In genomic region chr17:43437756-43438155, GRCh38 we compare ENCODE assay signal across 19 cellular contexts. TPM values are rescaled to one million over a fixed set of nuclear protein-coding genes. Genes with fewer than 3 reads are reported as not detected.
DNase-seq lines count a peak whose midpoint lies in the region; ATAC-seq and TF ChIP-seq lines count a peak whose summit lies in the region.
"Had no signal": no experiment of that assay in that cellular context is flagged by ENCODE, and none has a peak within 500 bp of the region (broad histone marks: within the 10 kb centered on the region; RNA-seq: fewer than 3 reads in every experiment).

No MANE protein-coding gene starts in this region.

- no peaks in the 10 kb centered on the region for H3F3A ChIP-seq in GM23338 (replicated peaks; ENCODE audit: low read depth)

- no peak overlapping the region for H3K4me3 Mint-ChIP-seq in GM23338
- no peak overlapping the region for H3K4me3 Mint-ChIP-seq in glutamatergic neuron (ENCODE audit: unreplicated experiment)
- no peak overlapping the region for H3K4me3 Mint-ChIP-seq in T-helper 2 cell treated with Interferon-gamma antibody and Interleukin-4, amounts not matched to agents 5 μg/mL and 100 μg/mL, for 36 hours
- H3K4me3 Mint-ChIP-seq: B cell; CD8-positive, alpha-beta T cell; H9 had no signal

- no peak overlapping the region for H3K27ac Mint-ChIP-seq in GM23338
- H3K27ac Mint-ChIP-seq in glutamatergic neuron (ENCODE audit: unreplicated experiment) = peak overlapping the region; percentile 97
- no peak overlapping the region for H3K27ac Mint-ChIP-seq in T-helper 2 cell treated with Interferon-gamma antibody and Interleukin-4, amounts not matched to agents 5 μg/mL and 100 μg/mL, for 36 hours
- H3K27ac Mint-ChIP-seq: B cell; CD4-positive, CD25-positive, alpha-beta regulatory T cell; CD8-positive, alpha-beta T cell had no signal

- TF ChIP-seq CTCF in GM23338 (conservative IDR thresholded peaks at IDR 0.05; ENCODE audit: low read depth in 2 of 2) (no peak), glutamatergic neuron (IDR thresholded peaks at IDR 0.05; ENCODE audit: partially characterized antibody, unreplicated experiment) (no peak), coronary artery (IDR thresholded peaks at IDR 0.05) (no peak)

- no peak overlapping the region for H3K27ac ChIP-seq in GM23338 (ENCODE audit: low read depth)
- no peak overlapping the region for H3K27ac ChIP-seq in coronary artery
- H3K27ac ChIP-seq: BLaER1, C4-2B, GM23248 had no signal

- H3K27me3 ChIP-seq in GM23338 (ENCODE audit: insufficient read depth) = no peaks in the 10 kb centered on the region
- H3K27me3 ChIP-seq: BLaER1 had no signal

- no peak for DNase-seq in GM23338 (ENCODE audit: low spot score)
- DNase-seq in NAMALWA (ENCODE audit: low spot score) = peak; percentile 33
- no peak for DNase-seq in glutamatergic neuron
- DNase-seq in T-helper 2 cell treated with Interferon-gamma antibody and Interleukin-4, amounts not matched to agents 5 μg/mL and 100 μg/mL, for 36 hours (ENCODE audit: low spot score) = no peak
- DNase-seq in coronary artery (ENCODE audit: low spot score) = no peak
- DNase-seq: Caco-2; CD4-positive, CD25-positive, alpha-beta regulatory T cell; CD8-positive, alpha-beta T cell; DMS153; DMS79; EL; GDM1; GM23248; H9 had no signal

- H3K27me3 Mint-ChIP-seq in GM23338 (ENCODE audit: insufficient read depth, low read depth, poor library complexity) (no peaks in the 10 kb centered on the region), glutamatergic neuron (ENCODE audit: unreplicated experiment) (no peaks in the 10 kb centered on the region)
- H3K27me3 Mint-ChIP-seq in T-helper 2 cell treated with Interferon-gamma antibody and Interleukin-4, amounts not matched to agents 5 μg/mL and 100 μg/mL, for 36 hours (ENCODE audit: low read depth) = peaks cover 10% of the 10 kb centered on the region

- H3K36me3 Mint-ChIP-seq in GM23338 (ENCODE audit: low read depth) = no peaks in the 10 kb centered on the region
- no peaks in the 10 kb centered on the region for H3K36me3 Mint-ChIP-seq in glutamatergic neuron (ENCODE audit: unreplicated experiment)
- no peaks in the 10 kb centered on the region for H3K36me3 Mint-ChIP-seq in T-helper 2 cell treated with Interferon-gamma antibody and Interleukin-4, amounts not matched to agents 5 μg/mL and 100 μg/mL, for 36 hours (ENCODE audit: low read depth)
- H3K36me3 Mint-ChIP-seq: CD4-positive, CD25-positive, alpha-beta regulatory T cell; CD8-positive, alpha-beta T cell had no signal

- H3K36me3 ChIP-seq in GM23338 (ENCODE audit: insufficient read depth) = no peaks in the 10 kb centered on the region
- H3K36me3 ChIP-seq: BLaER1 had no signal

- no peaks in the 10 kb centered on the region for H4K20me1 ChIP-seq in GM23338 (replicated peaks; ENCODE audit: insufficient read depth)
- H4K20me1 ChIP-seq: BLaER1 had no signal

- H3K9me3 Mint-ChIP-seq in GM23338 = no peaks in the 10 kb centered on the region
- H3K9me3 Mint-ChIP-seq in glutamatergic neuron (ENCODE audit: unreplicated experiment) = peaks cover 2% of the 10 kb centered on the region
- H3K9me3 Mint-ChIP-seq in T-helper 2 cell treated with Interferon-gamma antibody and Interleukin-4, amounts not matched to agents 5 μg/mL and 100 μg/mL, for 36 hours = no peaks in the 10 kb centered on the region
- H3K9me3 Mint-ChIP-seq: CD8-positive, alpha-beta T cell; H9 had no signal

- ATAC-seq in GM23338 = no peak
- no peak for ATAC-seq in HG03469 (IDR thresholded peaks at IDR 0.05; ENCODE audit: unreplicated experiment)
- ATAC-seq: CD8-positive, alpha-beta T cell; HCT116 had no signal

- no peaks in the 10 kb centered on the region for H3K9me2 ChIP-seq in GM23338 (ENCODE audit: insufficient read depth)

- H3K79me2 ChIP-seq in GM23338 (replicated peaks; ENCODE audit: insufficient read depth) = no peaks in the 10 kb centered on the region

- H3K4me2 ChIP-seq in GM23338 = no peak overlapping the region
- H3K4me2 ChIP-seq: BLaER1 had no signal

- H3K4me3 ChIP-seq in GM23338 (no peak overlapping the region), coronary artery (no peak overlapping the region)
- H3K4me3 ChIP-seq: BLaER1, GM23248 had no signal

- H3K4me1 Mint-ChIP-seq in GM23338 (peaks cover 6% of the 10 kb centered on the region; the same call in 2 of the 3 replicates), glutamatergic neuron (ENCODE audit: low read depth, unreplicated experiment) (peaks cover 8% of the 10 kb centered on the region)
- H3K4me1 Mint-ChIP-seq in T-helper 2 cell treated with Interferon-gamma antibody and Interleukin-4, amounts not matched to agents 5 μg/mL and 100 μg/mL, for 36 hours (ENCODE audit: low read depth) = no peaks in the 10 kb centered on the region
- H3K4me1 Mint-ChIP-seq: B cell; CD4-positive, CD25-positive, alpha-beta regulatory T cell had no signal

- no peaks in the 10 kb centered on the region for H3K4me1 ChIP-seq in GM23338 (ENCODE audit: insufficient read depth)
- H3K4me1 ChIP-seq: BLaER1 had no signal

- H2AFZ ChIP-seq in GM23338 = 0 out of 2 replicates have a peak overlapping the region, but pooled peaks have one; percentile 44
- H2AFZ ChIP-seq: GM23248 had no signal

TF ChIP-seq in GM23338, 12 proteins besides CTCF, POLR2A, EP300 and RAD21 (continues in another document):
- TF ChIP-seq EZH2 (IDR thresholded peaks at IDR 0.05; ENCODE audit: low read depth, unreplicated experiment) (no peak), ZNF331 (CRISPR knock-in tag; IDR thresholded peaks at IDR 0.05; ENCODE audit: low read depth) (no peak), ETS1 (IDR thresholded peaks at IDR 0.05) (no peak), ZNF114 (CRISPR knock-in tag; IDR thresholded peaks at IDR 0.05) (no peak), JUNB (IDR thresholded peaks at IDR 0.05; ENCODE audit: unreplicated experiment) (no peak), NANOG (IDR thresholded peaks at IDR 0.05; ENCODE audit: borderline replicate concordance) (no peak), CREB1 (CRISPR knock-in tag; IDR thresholded peaks at IDR 0.05; ENCODE audit: low read depth) (no peak), STAT1 (IDR thresholded peaks at IDR 0.05; ENCODE audit: unreplicated experiment) (no peak), POLR2AphosphoS5 (IDR thresholded peaks at IDR 0.05; ENCODE audit: low read depth) (no peak)

RNA-seq across cellular contexts. Expression of gene ARL4D, which starts 39.0 kb away (rescaled TPM):
- total RNA-seq in GM23338 (2014; rRNA removed; shearing (Covaris generic)) = 7.2 and 8.7 TPM in 2 replicates
- polyA plus RNA-seq in GM23338 (2016; fragmentation: Nextera tagmentation; extraction: Ambion mirVana) = 9.5 and 11.5 TPM in 2 replicates
- 100 TPM for total RNA-seq in glutamatergic neuron (ENCODE audit: unreplicated experiment)

RNA-seq across cellular contexts. Expression of gene DHX8, which starts 46.0 kb away (rescaled TPM):
- 27.3 and 35.3 TPM in 2 replicates for total RNA-seq in GM23338 (2014; rRNA removed; shearing (Covaris generic))
- polyA plus RNA-seq in GM23338 (2016; fragmentation: Nextera tagmentation; extraction: Ambion mirVana) = 81.1 and 89.2 TPM in 2 replicates
- 71.9 TPM for total RNA-seq in glutamatergic neuron (ENCODE audit: unreplicated experiment)

Comparison
In these comparisons a context has a peak if more than half of its experiments do, and no peak if none do; other contexts are left out.
1. RNA of gene ARL4D, which starts 39.0 kb away (total RNA-seq): 100 TPM in glutamatergic neuron (single experiment); 7.2 to 8.7 TPM in GM23338; every median in the first group is over 10 times any median in the second.